1 cellular context compared by ENCODE assay signal in genomic region chr17:56979091-56979480, GRCh38.
TF ChIP-seq lines count a peak whose summit lies in the region.

No MANE protein-coding gene starts in this region.

TF ChIP-seq in IMR-90, 13 proteins besides CTCF, POLR2A, EP300 and RAD21 (continued from another document):
- TF ChIP-seq, protein P1, sequence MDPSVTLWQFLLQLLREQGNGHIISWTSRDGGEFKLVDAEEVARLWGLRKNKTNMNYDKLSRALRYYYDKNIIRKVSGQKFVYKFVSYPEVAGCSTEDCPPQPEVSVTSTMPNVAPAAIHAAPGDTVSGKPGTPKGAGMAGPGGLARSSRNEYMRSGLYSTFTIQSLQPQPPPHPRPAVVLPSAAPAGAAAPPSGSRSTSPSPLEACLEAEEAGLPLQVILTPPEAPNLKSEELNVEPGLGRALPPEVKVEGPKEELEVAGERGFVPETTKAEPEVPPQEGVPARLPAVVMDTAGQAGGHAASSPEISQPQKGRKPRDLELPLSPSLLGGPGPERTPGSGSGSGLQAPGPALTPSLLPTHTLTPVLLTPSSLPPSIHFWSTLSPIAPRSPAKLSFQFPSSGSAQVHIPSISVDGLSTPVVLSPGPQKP (IDR thresholded peaks at IDR 0.05; ENCODE audit: borderline replicate concordance, low read depth, low read length): no peak
- TF ChIP-seq SMC3 (IDR thresholded peaks at IDR 0.05; ENCODE audit: low read depth, low read length) (no peak), CEBPB (IDR thresholded peaks at IDR 0.05; ENCODE audit: low read depth, low read length) (no peak), MXI1 (IDR thresholded peaks at IDR 0.05; ENCODE audit: borderline replicate concordance, low read depth, low read length) (no peak)
